In the genomic region with DNA sequence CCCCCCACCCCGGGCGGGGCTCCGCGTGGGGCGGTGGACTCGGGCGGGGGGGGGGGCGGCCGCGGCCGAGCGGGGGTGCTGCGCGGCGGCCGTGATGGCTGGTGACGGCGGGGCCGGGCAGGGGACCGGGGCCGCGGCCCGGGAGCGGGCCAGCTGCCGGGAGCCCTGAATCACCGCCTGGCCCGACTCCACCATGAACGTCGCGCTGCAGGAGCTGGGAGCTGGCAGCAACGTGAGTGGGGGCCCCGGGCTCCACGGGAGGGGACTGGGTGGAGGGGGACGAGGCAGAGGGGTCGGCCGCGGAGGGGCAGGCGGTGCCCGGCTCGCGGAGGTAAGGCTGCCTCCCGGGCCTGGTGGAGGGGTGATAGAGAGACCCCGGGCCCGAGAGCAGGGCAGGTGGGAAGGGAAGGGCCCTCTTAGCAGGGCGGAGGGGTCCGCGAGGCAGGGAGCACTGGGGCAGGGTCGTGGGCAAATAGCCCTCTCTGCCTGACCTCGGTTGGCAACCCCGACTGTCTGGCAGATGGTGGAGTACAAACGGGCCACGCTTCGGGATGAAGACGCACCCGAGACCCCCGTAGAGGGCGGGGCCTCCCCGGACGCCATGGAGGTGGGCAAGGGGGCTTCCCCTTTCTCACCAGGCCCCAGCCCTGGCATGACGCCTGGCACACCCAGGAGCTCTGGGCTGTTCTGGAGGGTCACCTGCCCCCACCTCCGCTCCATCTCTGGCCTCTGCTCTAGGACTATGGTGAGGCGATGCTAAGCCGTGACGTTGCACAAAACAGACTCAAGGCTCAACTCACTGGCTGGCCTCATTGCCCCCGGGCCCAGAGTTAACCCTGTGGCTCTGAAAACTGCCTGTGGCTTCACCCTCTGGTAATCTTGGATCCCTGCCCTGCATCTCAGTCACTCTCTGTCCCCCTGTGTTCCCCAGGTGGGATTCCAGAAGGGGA, we compare ENCODE assay signal across 14 cellular contexts. TPM values are rescaled to one million over a fixed set of nuclear protein-coding genes. Genes with fewer than 3 reads are reported as not detected.
DNase-seq lines count a peak whose midpoint lies in the region; ATAC-seq and TF ChIP-seq lines count a peak whose summit lies in the region.
"Had no signal": no experiment of that assay in that cellular context is flagged by ENCODE, and none has a peak within 500 bp of the region (broad histone marks: within the 10 kb centered on the region; RNA-seq: fewer than 3 reads in every experiment).

A gene (plus strand): TSS at position 62 of the 950 bp plus-strand sequence. CDS start 132 bp downstream, at position 194.

- no peak for TF ChIP-seq CTCF in adrenal gland (IDR thresholded peaks at IDR 0.05)
- TF ChIP-seq CTCF in thyroid gland (IDR thresholded peaks at IDR 0.05), result no peak

- no peak for DNase-seq in activated CD4-positive, alpha-beta T cell treated with anti-CD3 and anti-CD28 coated beads, Interleukin-2, amount 10 ng/mL, durations not matched to agents 24 days and 14 days
- no peak for DNase-seq in activated CD4-positive, alpha-beta T cell treated with anti-CD3 and anti-CD28 coated beads, Interleukin-2, amount 50 U/mL, for 48 hours
- DNase-seq in adrenal gland (peak in 4 of 7 donors; percentile 46 to 70 (median 50)), thyroid gland (no peak), HuH-7 (ENCODE audit: low spot score) (no peak)
- DNase-seq in stimulated activated effector memory CD8-positive, alpha-beta T cell treated with anti-CD3 and anti-CD28 coated beads, Interleukin-12 subunit alpha, Interleukin-12 subunit beta, amount 100 ng/mL, for 72 hours (ENCODE audit: low spot score in 2 of 2), result no peak
- DNase-seq: activated naive CD8-positive, alpha-beta T cell treated with anti-CD3 and anti-CD28 coated beads, Interleukin-2, amount 10 ng/mL, durations not matched to agents 7 days and 5 days; EL; NCI-H2171 treated with DMSO at 0.1 percent for 48 hours; OCI-M1; T-helper 2 cell had no signal

- peaks cover 3% of the 10 kb centered on the region for H3K4me1 Mint-ChIP-seq in activated CD4-positive, alpha-beta T cell treated with anti-CD3 and anti-CD28 coated beads, Interleukin-2, amount 10 ng/mL, durations not matched to agents 24 days and 14 days
- peaks cover 7% of the 10 kb centered on the region for H3K4me1 Mint-ChIP-seq in stimulated activated effector memory CD8-positive, alpha-beta T cell treated with anti-CD3 and anti-CD28 coated beads, Interleukin-12 subunit alpha, Interleukin-12 subunit beta, amount 100 ng/mL, for 72 hours

- no peaks in the 10 kb centered on the region for H3K4me1 ChIP-seq in adrenal gland (replicated peaks in 1 of 2)
- no peaks in the 10 kb centered on the region for H3K4me1 ChIP-seq in thyroid gland

- WGBS in adrenal gland, 4 donors, result 13 to 17% methylated on average over 53 to 57 of the region's 65 CpGs; no CpG with 5 or more reads in 2 of the 4 donors
- 11 to 46% methylated on average over 10 to 21 of the region's 65 CpGs for WGBS in thyroid gland, 2 donors

- H3K36me3 ChIP-seq in adrenal gland (replicated peaks in 1 of 2), result no peaks in the 10 kb centered on the region
- H3K36me3 ChIP-seq in thyroid gland, result no peaks in the 10 kb centered on the region

- H3K4me3 ChIP-seq in adrenal gland, result peak within 1 kb of the TSS in 1 of 4 donors; percentile 33
- H3K4me3 ChIP-seq in iPS-11a (ENCODE audit: low read depth, low read length), result peak within 1 kb of the TSS; percentile 27
- no peak within 1 kb of the TSS for H3K4me3 ChIP-seq in thyroid gland (replicated peaks in 1 of 3)

- no peak within 1 kb of the TSS for H3K4me3 Mint-ChIP-seq in activated CD4-positive, alpha-beta T cell treated with anti-CD3 and anti-CD28 coated beads, Interleukin-2, amount 10 ng/mL, durations not matched to agents 24 days and 14 days
- peak within 1 kb of the TSS; percentile 6 for H3K4me3 Mint-ChIP-seq in stimulated activated effector memory CD8-positive, alpha-beta T cell treated with anti-CD3 and anti-CD28 coated beads, Interleukin-12 subunit alpha, Interleukin-12 subunit beta, amount 100 ng/mL, for 72 hours
- H3K4me3 Mint-ChIP-seq: activated naive CD8-positive, alpha-beta T cell treated with anti-CD3 and anti-CD28 coated beads, Interleukin-2, amount 10 ng/mL, durations not matched to agents 7 days and 5 days had no signal

- no peaks in the 10 kb centered on the region for H3K9me3 Mint-ChIP-seq in activated CD4-positive, alpha-beta T cell treated with anti-CD3 and anti-CD28 coated beads, Interleukin-2, amount 10 ng/mL, durations not matched to agents 24 days and 14 days
- H3K9me3 Mint-ChIP-seq in stimulated activated effector memory CD8-positive, alpha-beta T cell treated with anti-CD3 and anti-CD28 coated beads, Interleukin-12 subunit alpha, Interleukin-12 subunit beta, amount 100 ng/mL, for 72 hours, result no peaks in the 10 kb centered on the region
- H3K9me3 Mint-ChIP-seq: activated naive CD8-positive, alpha-beta T cell treated with anti-CD3 and anti-CD28 coated beads, Interleukin-2, amount 10 ng/mL, durations not matched to agents 7 days and 5 days had no signal

- peaks cover 48% of the 10 kb centered on the region for H3K27me3 Mint-ChIP-seq in activated CD4-positive, alpha-beta T cell treated with anti-CD3 and anti-CD28 coated beads, Interleukin-2, amount 10 ng/mL, durations not matched to agents 24 days and 14 days

- TF ChIP-seq POLR2A in adrenal gland (IDR thresholded peaks at IDR 0.05), result no peak
- no peak for TF ChIP-seq POLR2A in thyroid gland (IDR thresholded peaks at IDR 0.05)

- H3K27ac Mint-ChIP-seq in activated CD4-positive, alpha-beta T cell treated with anti-CD3 and anti-CD28 coated beads, Interleukin-2, amount 10 ng/mL, durations not matched to agents 24 days and 14 days, result peak within 1 kb of the TSS; percentile 70
- H3K27ac Mint-ChIP-seq in stimulated activated effector memory CD8-positive, alpha-beta T cell treated with anti-CD3 and anti-CD28 coated beads, Interleukin-12 subunit alpha, Interleukin-12 subunit beta, amount 100 ng/mL, for 72 hours, result no peak within 1 kb of the TSS
- H3K27ac Mint-ChIP-seq: activated naive CD8-positive, alpha-beta T cell treated with anti-CD3 and anti-CD28 coated beads, Interleukin-2, amount 10 ng/mL, durations not matched to agents 7 days and 5 days had no signal

- H3K9me3 ChIP-seq in adrenal gland (replicated peaks in 1 of 3) (no peaks in the 10 kb centered on the region), thyroid gland (no peaks in the 10 kb centered on the region)

- H3K27me3 ChIP-seq in adrenal gland, result peaks cover 6% of the 10 kb centered on the region
- peaks cover 8% of the 10 kb centered on the region for H3K27me3 ChIP-seq in thyroid gland

- H3K27ac ChIP-seq in adrenal gland (peak within 1 kb of the TSS in 1 of 5 donors; percentile 73), thyroid gland (no peak within 1 kb of the TSS)

- intact Hi-C loops in activated CD4-positive, alpha-beta T cell treated with anti-CD3 and anti-CD28 coated beads, Interleukin-2, amount 10 ng/mL, durations not matched to agents 24 days and 14 days (cut with micrococcal nuclease), result no loop called here
- intact Hi-C loops in adrenal gland (cut with DNase I), result no loop called here
- intact Hi-C loops in thyroid gland (cut with DNase I), result no loop called here

- H3K36me3 Mint-ChIP-seq in activated CD4-positive, alpha-beta T cell treated with anti-CD3 and anti-CD28 coated beads, Interleukin-2, amount 10 ng/mL, durations not matched to agents 24 days and 14 days (ENCODE audit: low read depth), result no peaks in the 10 kb centered on the region
- no peaks in the 10 kb centered on the region for H3K36me3 Mint-ChIP-seq in stimulated activated effector memory CD8-positive, alpha-beta T cell treated with anti-CD3 and anti-CD28 coated beads, Interleukin-12 subunit alpha, Interleukin-12 subunit beta, amount 100 ng/mL, for 72 hours
- H3K36me3 Mint-ChIP-seq: activated naive CD8-positive, alpha-beta T cell treated with anti-CD3 and anti-CD28 coated beads, Interleukin-2, amount 10 ng/mL, durations not matched to agents 7 days and 5 days had no signal

- ATAC-seq in stimulated activated effector memory CD8-positive, alpha-beta T cell treated with anti-CD3 and anti-CD28 coated beads, Interleukin-12 subunit alpha, Interleukin-12 subunit beta, amount 100 ng/mL, for 72 hours, result no peak
- ATAC-seq in HG02571 (IDR thresholded peaks at IDR 0.05; ENCODE audit: unreplicated experiment), result no peak

RNA-seq across cellular contexts. Expression of the gene that starts here (rescaled TPM):
- total RNA-seq in activated CD4-positive, alpha-beta T cell treated with anti-CD3 and anti-CD28 coated beads, Interleukin-2, amount 10 ng/mL, durations not matched to agents 24 days and 14 days, result not detected in 2 replicates
- total RNA-seq in adrenal gland (1 to 10 TPM in 3 of 8 donors, under 1 TPM in 1, not detected in 4; 0.27 to 9.3 (median 5.8) TPM), thyroid gland (not detected)
- polyA plus RNA-seq in adrenal gland, result 10 to 100 TPM in 1 of 3 donors, 1 to 10 TPM in 2; 3.0 to 15.2 (median 8.2) TPM
- total RNA-seq: activated naive CD8-positive, alpha-beta T cell treated with anti-CD3 and anti-CD28 coated beads, Interleukin-2, amount 10 ng/mL, durations not matched to agents 7 days and 5 days had no signal
- polyA plus RNA-seq: AG04450 had no signal

Comparison
In these comparisons a context has a peak if more than half of its experiments do, and no peak if none do; other contexts are left out.
1. DNase-seq: peak in adrenal gland (4 of 7); none in activated CD4-positive, alpha-beta T cell treated with anti-CD3 and anti-CD28 coated beads, Interleukin-2, amount 10 ng/mL, durations not matched to agents 24 days and 14 days (single experiment), activated CD4-positive, alpha-beta T cell treated with anti-CD3 and anti-CD28 coated beads, Interleukin-2, amount 50 U/mL, for 48 hours (0 of 2), stimulated activated effector memory CD8-positive, alpha-beta T cell treated with anti-CD3 and anti-CD28 coated beads, Interleukin-12 subunit alpha, Interleukin-12 subunit beta, amount 100 ng/mL, for 72 hours (0 of 2), thyroid gland (0 of 2) and HuH-7 (single experiment).